22 cellular contexts compared by ENCODE assay signal in the genomic region with DNA sequence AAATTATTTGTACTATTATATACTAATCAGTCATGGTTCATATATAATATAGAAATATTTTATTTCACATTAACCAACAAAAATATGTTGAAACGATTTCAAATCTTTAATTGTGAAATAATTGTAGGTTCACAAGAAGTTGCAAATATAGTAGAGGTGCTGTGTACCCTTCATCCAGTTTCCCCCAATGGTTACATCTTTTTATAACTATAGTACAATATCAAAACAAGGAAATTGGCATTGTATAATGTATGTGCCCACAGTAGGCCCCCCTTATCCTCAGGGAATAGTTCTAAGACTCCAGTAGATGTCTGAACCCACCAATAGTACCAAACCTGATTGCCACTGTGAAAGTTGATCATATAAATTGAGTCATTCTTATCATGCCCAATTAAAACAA. TPM values are rescaled to one million over a fixed set of nuclear protein-coding genes. Genes with fewer than 3 reads are reported as not detected.
A peak's percentile ranks its signal among the peaks of the same experiment; 100 is the strongest.
DNase-seq lines count a peak whose midpoint lies in the region; ATAC-seq, FAIRE-seq and TF ChIP-seq lines count a peak whose summit lies in the region.
"Had no signal": no experiment of that assay in that cellular context is flagged by ENCODE, and none has a peak within 500 bp of the region (broad histone marks: within the 10 kb centered on the region; RNA-seq: fewer than 3 reads in every experiment).

No MANE protein-coding gene starts in this region.

- POLR2A ChIA-PET in A549 (lab: Yijun Ruan, JAX) (no interaction called here), HEK293 (lab: Yijun Ruan, JAX) (no interaction called here)

- no peak for TF ChIP-seq POLR2A in A549 (IDR thresholded peaks at IDR 0.05; ENCODE audit: low read length)

- no peak for ATAC-seq in A549
- no peak for ATAC-seq in GM21367 (IDR thresholded peaks at IDR 0.05; ENCODE audit: unreplicated experiment)

- H3K27ac ChIP-seq in A549, result peak overlapping the region in 1 of 2 experiments; percentile 72; a peak in 2 of 6 replicates
- H3K27ac ChIP-seq in HEK293 (ENCODE audit: extremely low read depth, low read depth, low read length), result no peak overlapping the region
- H3K27ac ChIP-seq: 22Rv1, BLaER1 had no signal

- TF ChIP-seq EP300 in A549 (IDR thresholded peaks at IDR 0.05), result no peak

- no peak for TF ChIP-seq RAD21 in A549 (conservative IDR thresholded peaks at IDR 0.05 in 1 of 2, IDR thresholded peaks at IDR 0.05 in 1 of 2)

- 8% methylated on average over 1 of the region's 1 CpG for WGBS in A549 (ENCODE audit: missing lambda C conversion rate)

- H3K36me3 ChIP-seq in HEK293 (ENCODE audit: control insufficient read depth in 2 of 2, insufficient read depth in 1 of 2, low read length in 2 of 2), result no peaks in the 10 kb centered on the region
- H3K36me3 ChIP-seq: BE2C, BLaER1 had no signal

- FAIRE-seq in A549 (lab: Jason Lieb, UNC) (no peak), frontal cortex (lab: Jason Lieb, UNC) (peak; percentile 6)
- FAIRE-seq: G401.6, GM12891 had no signal

- H3K4me3 ChIP-seq in A549 (no peak overlapping the region), HEK293 (ENCODE audit: low read depth, low read length) (no peak overlapping the region)
- H3K4me3 ChIP-seq: BLaER1 had no signal

- CTCF ChIA-PET in A549 (lab: Yijun Ruan, JAX), result no interaction called here
- CTCF ChIA-PET in HEK293 (lab: Yijun Ruan, JAX), result no interaction called here

- no peak for DNase-seq in A549 (ENCODE audit: low read depth in 1 of 2, low spot score in 1 of 2)
- DNase-seq in frontal cortex (ENCODE audit: low spot score in 2 of 2), result no peak
- no peak for DNase-seq in kidney glomerular epithelial cell (lab: John Stamatoyannopoulos, UW)
- no peak for DNase-seq in GM19238 (ENCODE audit: insufficient read length, low spot score)
- DNase-seq: BE2C; C1 segment of cervical spinal cord; CD4-positive, alpha-beta memory T cell; CD4-positive, CD25-positive, alpha-beta regulatory T cell; CD8-positive, alpha-beta memory T cell; COR-L47; DMS79 treated with DMSO at 0.1 percent for 48 hours; GF-D8 had no signal

- H3K9me3 ChIP-seq in A549 (0 out of 3 replicates have a peak, but pooled peaks cover 2% of the 10 kb centered on the region), HEK293 (ENCODE audit: control insufficient read depth, insufficient read depth, low read depth, low read length) (no peaks in the 10 kb centered on the region)
- H3K9me3 ChIP-seq: BE2C had no signal

- TF ChIP-seq CTCF in A549 (IDR thresholded peaks at IDR 0.05), result no peak
- no peak for TF ChIP-seq CTCF in HEK293 (tag by site-specific recombination; IDR thresholded peaks at IDR 0.05)

- H3K4me1 ChIP-seq in A549 (peaks cover 14% of the 10 kb centered on the region), HEK293 (ENCODE audit: control insufficient read depth, insufficient read depth, low read length) (no peaks in the 10 kb centered on the region)
- H3K4me1 ChIP-seq: BE2C, BLaER1 had no signal

- peak overlapping the region; percentile 24; the same call in 2 of the 3 replicates for H3K4me2 ChIP-seq in A549
- H3K4me2 ChIP-seq: BLaER1 had no signal

TF ChIP-seq in A549, 52 proteins besides CTCF, POLR2A, EP300 and RAD21:
- TF ChIP-seq CHD2 (IDR thresholded peaks at IDR 0.05; ENCODE audit: low read length, partially characterized antibody) (no peak), MYC (IDR thresholded peaks at IDR 0.05; ENCODE audit: borderline replicate concordance, low read length) (no peak), HOXB13 (CRISPR knock-in tag; IDR thresholded peaks at IDR 0.05; ENCODE audit: low read depth) (no peak), ZNF302 (CRISPR knock-in tag; IDR thresholded peaks at IDR 0.05) (no peak)
- TF ChIP-seq, protein P1, sequence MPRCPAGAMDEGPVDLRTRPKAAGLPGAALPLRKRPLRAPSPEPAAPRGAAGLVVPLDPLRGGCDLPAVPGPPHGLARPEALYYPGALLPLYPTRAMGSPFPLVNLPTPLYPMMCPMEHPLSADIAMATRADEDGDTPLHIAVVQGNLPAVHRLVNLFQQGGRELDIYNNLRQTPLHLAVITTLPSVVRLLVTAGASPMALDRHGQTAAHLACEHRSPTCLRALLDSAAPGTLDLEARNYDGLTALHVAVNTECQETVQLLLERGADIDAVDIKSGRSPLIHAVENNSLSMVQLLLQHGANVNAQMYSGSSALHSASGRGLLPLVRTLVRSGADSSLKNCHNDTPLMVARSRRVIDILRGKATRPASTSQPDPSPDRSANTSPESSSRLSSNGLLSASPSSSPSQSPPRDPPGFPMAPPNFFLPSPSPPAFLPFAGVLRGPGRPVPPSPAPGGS (IDR thresholded peaks at IDR 0.05), result no peak
- TF ChIP-seq, protein P2, sequence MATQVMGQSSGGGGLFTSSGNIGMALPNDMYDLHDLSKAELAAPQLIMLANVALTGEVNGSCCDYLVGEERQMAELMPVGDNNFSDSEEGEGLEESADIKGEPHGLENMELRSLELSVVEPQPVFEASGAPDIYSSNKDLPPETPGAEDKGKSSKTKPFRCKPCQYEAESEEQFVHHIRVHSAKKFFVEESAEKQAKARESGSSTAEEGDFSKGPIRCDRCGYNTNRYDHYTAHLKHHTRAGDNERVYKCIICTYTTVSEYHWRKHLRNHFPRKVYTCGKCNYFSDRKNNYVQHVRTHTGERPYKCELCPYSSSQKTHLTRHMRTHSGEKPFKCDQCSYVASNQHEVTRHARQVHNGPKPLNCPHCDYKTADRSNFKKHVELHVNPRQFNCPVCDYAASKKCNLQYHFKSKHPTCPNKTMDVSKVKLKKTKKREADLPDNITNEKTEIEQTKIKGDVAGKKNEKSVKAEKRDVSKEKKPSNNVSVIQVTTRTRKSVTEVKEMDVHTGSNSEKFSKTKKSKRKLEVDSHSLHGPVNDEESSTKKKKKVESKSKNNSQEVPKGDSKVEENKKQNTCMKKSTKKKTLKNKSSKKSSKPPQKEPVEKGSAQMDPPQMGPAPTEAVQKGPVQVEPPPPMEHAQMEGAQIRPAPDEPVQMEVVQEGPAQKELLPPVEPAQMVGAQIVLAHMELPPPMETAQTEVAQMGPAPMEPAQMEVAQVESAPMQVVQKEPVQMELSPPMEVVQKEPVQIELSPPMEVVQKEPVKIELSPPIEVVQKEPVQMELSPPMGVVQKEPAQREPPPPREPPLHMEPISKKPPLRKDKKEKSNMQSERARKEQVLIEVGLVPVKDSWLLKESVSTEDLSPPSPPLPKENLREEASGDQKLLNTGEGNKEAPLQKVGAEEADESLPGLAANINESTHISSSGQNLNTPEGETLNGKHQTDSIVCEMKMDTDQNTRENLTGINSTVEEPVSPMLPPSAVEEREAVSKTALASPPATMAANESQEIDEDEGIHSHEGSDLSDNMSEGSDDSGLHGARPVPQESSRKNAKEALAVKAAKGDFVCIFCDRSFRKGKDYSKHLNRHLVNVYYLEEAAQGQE (IDR thresholded peaks at IDR 0.05), result no peak

TF ChIP-seq in HEK293, 187 proteins besides CTCF, POLR2A, EP300 and RAD21:
- peak; percentile 96 for TF ChIP-seq ZNF529 (tag by site-specific recombination; IDR thresholded peaks at IDR 0.05; ENCODE audit: insufficient replicate concordance)
- TF ChIP-seq ZNF48 (tag by site-specific recombination; IDR thresholded peaks at IDR 0.05), result no peak

RNA-seq across cellular contexts. Expression of a gene that starts 7.4 kb away (rescaled TPM):
- polyA plus RNA-seq in A549 (2011; rRNA removed), result 132 and 134 TPM in 2 replicates
- polyA plus RNA-seq in A549 (2012; cell fraction: cytosol; rRNA removed), result 112 and 145 TPM in 2 replicates
- 49.4 and 73.1 TPM in 2 replicates for polyA plus RNA-seq in A549 (2012; cell fraction: nucleus; rRNA removed)
- polyA plus RNA-seq in A549 (2017; fragmentation: RNase III; extraction: RNeasy Plus Mini Kit Qiagen cat#74134 plus additional on column Dnase treatment), result 227 to 287 TPM (median 267 TPM) in 3 replicates
- 38.3 and 46.0 TPM in 2 replicates for polyA minus RNA-seq in A549 (2011; rRNA and poly(A)+ RNA removed)
- 9.0 TPM for total RNA-seq in frontal cortex

RNA-seq across cellular contexts. Expression of a gene that starts 16.5 kb away (rescaled TPM):
- polyA plus RNA-seq in A549 (2011; rRNA removed) (not detected in 2 replicates), A549 (2017; fragmentation: RNase III; extraction: RNeasy Plus Mini Kit Qiagen cat#74134 plus additional on column Dnase treatment) (not detected in 3 replicates)
- not detected in 2 replicates for polyA plus RNA-seq in A549 (2012; cell fraction: cytosol; rRNA removed)
- not detected in 2 replicates for polyA plus RNA-seq in A549 (2012; cell fraction: nucleus; rRNA removed)
- not detected in 2 replicates for polyA minus RNA-seq in A549 (2011; rRNA and poly(A)+ RNA removed)
- not detected for total RNA-seq in frontal cortex
- total RNA-seq: A172; A673; CD4-positive, alpha-beta memory T cell; CD4-positive, CD25-positive, alpha-beta regulatory T cell; CD8-positive, alpha-beta memory T cell had no signal
- polyA plus RNA-seq: AG04450; CD14-positive monocyte; CD4-positive, alpha-beta memory T cell; CD4-positive, CD25-positive, alpha-beta regulatory T cell; CD8-positive, alpha-beta memory T cell had no signal
